In the genomic region with DNA sequence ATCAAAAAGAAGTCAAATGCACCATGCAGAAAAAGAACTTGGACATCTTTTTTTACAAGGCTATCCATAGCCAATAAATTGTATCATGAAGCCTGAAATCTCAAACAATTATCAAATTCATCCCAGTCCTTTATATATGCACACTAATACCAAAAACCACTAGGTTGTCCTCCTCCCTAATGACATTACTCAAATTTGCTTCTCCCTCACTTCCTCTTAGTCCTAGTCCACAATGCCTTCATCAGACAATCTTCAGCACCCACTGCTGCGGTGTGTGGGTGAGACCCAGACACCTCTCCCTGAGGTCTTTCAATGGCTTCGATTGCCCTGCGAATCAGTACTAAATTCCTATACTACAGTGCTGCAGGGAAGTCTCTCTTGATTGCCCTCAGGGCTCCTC, we compare ENCODE assay signal across 24 cellular contexts.
"Had no signal": no experiment of that assay in that cellular context is flagged by ENCODE, and none has a peak within 500 bp of the region (broad histone marks: within the 10 kb centered on the region; RNA-seq: fewer than 3 reads in every experiment).

No MANE protein-coding gene starts in this region.

- H3K4me3 Mint-ChIP-seq: activated B cell treated with CpG ODN at 0.5 μM for 24 hours; activated CD4-positive, alpha-beta T cell treated with anti-CD3 and anti-CD28 coated beads for 36 hours; activated naive CD4-positive, alpha-beta T cell treated with anti-CD3 and anti-CD28 coated beads, Interleukin-2, amount 10 ng/mL, durations not matched to agents 7 days and 5 days; endodermal cell; neural crest cell; T-helper 17 cell had no signal

- ATAC-seq: activated CD4-positive, alpha-beta T cell treated with anti-CD3 and anti-CD28 coated beads for 36 hours; gastroesophageal sphincter; left cardiac atrium; right lobe of liver; T-helper 17 cell had no signal

- H3K9me3 Mint-ChIP-seq: activated B cell treated with CpG ODN at 0.5 μM for 24 hours; activated naive CD4-positive, alpha-beta T cell treated with anti-CD3 and anti-CD28 coated beads, Interleukin-2, amount 10 ng/mL, durations not matched to agents 7 days and 5 days; endodermal cell; neural crest cell had no signal

- DNase-seq: activated B cell treated with CpG ODN at 0.5 μM for 24 hours; activated CD4-positive, alpha-beta T cell treated with anti-CD3 and anti-CD28 coated beads for 36 hours; activated CD4-positive, alpha-beta T cell treated with anti-CD3 and anti-CD28 coated beads, Interleukin-2, amount 50 U/mL, for 48 hours; activated effector memory CD4-positive, alpha-beta T cell treated with Interleukin-2 at 50 U/mL for 16 hours; activated naive CD4-positive, alpha-beta T cell treated with anti-CD3 and anti-CD28 coated beads, Interleukin-2, amount 10 ng/mL, durations not matched to agents 7 days and 5 days; activated T-cell treated with anti-CD3 and anti-CD28 coated beads, Interleukin-2, amount 50 U/mL, for 48 hours; amygdala; cerebellar nuclear complex; cortex of kidney; endodermal cell; head of caudate nucleus; hypothalamus; islet precursor cell; left cardiac atrium; mesenchymal stem cell; posterior cingulate gyrus; right lobe of liver; stimulated activated CD4-positive, alpha-beta T cell treated with anti-CD3 and anti-CD28 coated beads, Interleukin-1b, Interleukin-23, amount 100 ng/mL, for 48 hours; stomach; T-helper 17 cell; transverse colon; uterus had no signal

- H3K27ac Mint-ChIP-seq: activated B cell treated with CpG ODN at 0.5 μM for 24 hours; activated CD4-positive, alpha-beta T cell treated with anti-CD3 and anti-CD28 coated beads for 36 hours; activated naive CD4-positive, alpha-beta T cell treated with anti-CD3 and anti-CD28 coated beads, Interleukin-2, amount 10 ng/mL, durations not matched to agents 7 days and 5 days; endodermal cell; T-helper 17 cell had no signal

- H3K27me3 Mint-ChIP-seq: activated B cell treated with CpG ODN at 0.5 μM for 24 hours; activated CD4-positive, alpha-beta T cell treated with anti-CD3 and anti-CD28 coated beads for 36 hours; activated naive CD4-positive, alpha-beta T cell treated with anti-CD3 and anti-CD28 coated beads, Interleukin-2, amount 10 ng/mL, durations not matched to agents 7 days and 5 days; T-helper 17 cell had no signal
